ENCODE assay signal across 22 cellular contexts in genomic region chr15:29480278-29480677, GRCh38.
"Had no signal": no experiment of that assay in that cellular context is flagged by ENCODE, and none has a peak within 500 bp of the region (broad histone marks: within the 10 kb centered on the region; RNA-seq: fewer than 3 reads in every experiment).

No MANE protein-coding gene starts in this region.

- H3K27me3 Mint-ChIP-seq: dendritic cell treated with granulocyte-macrophage colony-stimulating factor and Interleukin-4, amounts not matched to agents 40 ng/mL and 50 ng/mL, for 4 days had no signal

- ATAC-seq: effector memory CD8-positive, alpha-beta T cell; gastroesophageal sphincter; left cardiac atrium; left ventricle myocardium superior; right lobe of liver; stimulated activated effector memory CD8-positive, alpha-beta T cell treated with anti-CD3 and anti-CD28 coated beads, Interleukin-12 subunit alpha, Interleukin-12 subunit beta, amount 100 ng/mL, for 72 hours; stimulated activated naive CD8-positive, alpha-beta T cell treated with anti-CD3 and anti-CD28 coated beads, Interleukin-15, Interleukin-2, amounts not matched to agents 100 U/mL and 50 U/mL, for 24 hours had no signal

- H3K36me3 Mint-ChIP-seq: naive B cell; stimulated activated effector memory CD8-positive, alpha-beta T cell treated with anti-CD3 and anti-CD28 coated beads, Interleukin-12 subunit alpha, Interleukin-12 subunit beta, amount 100 ng/mL, for 72 hours had no signal

- H3K9me3 ChIP-seq: esophagus squamous epithelium, gastroesophageal sphincter, prostate gland, right lobe of liver, suprapubic skin, tibial artery, upper lobe of left lung, uterus had no signal

- H3K27ac ChIP-seq: epithelial cell of prostate, esophagus squamous epithelium, gastroesophageal sphincter, prostate gland, right lobe of liver, suprapubic skin, tibial artery, upper lobe of left lung, uterus had no signal

- H3K27me3 ChIP-seq: right lobe of liver, suprapubic skin, tibial artery, upper lobe of left lung, uterus had no signal

- H3K4me3 ChIP-seq: esophagus squamous epithelium, gastroesophageal sphincter, prostate gland, right lobe of liver, suprapubic skin, tibial artery, upper lobe of left lung, uterus had no signal

- H3K27ac Mint-ChIP-seq: dendritic cell treated with granulocyte-macrophage colony-stimulating factor and Interleukin-4, amounts not matched to agents 40 ng/mL and 50 ng/mL, for 4 days; effector memory CD8-positive, alpha-beta T cell; nephron; stimulated activated effector memory CD8-positive, alpha-beta T cell treated with anti-CD3 and anti-CD28 coated beads, Interleukin-12 subunit alpha, Interleukin-12 subunit beta, amount 100 ng/mL, for 72 hours had no signal

- H3K4me1 ChIP-seq: esophagus squamous epithelium, gastroesophageal sphincter, prostate gland, right lobe of liver, suprapubic skin, tibial artery, upper lobe of left lung, uterus had no signal

- H3K36me3 ChIP-seq: esophagus squamous epithelium, gastroesophageal sphincter, prostate gland, right lobe of liver, suprapubic skin, tibial artery, upper lobe of left lung, uterus had no signal

- DNase-seq: effector memory CD8-positive, alpha-beta T cell; esophagus squamous epithelium; foreskin fibroblast; glutamatergic neuron; left cardiac atrium; left ventricle myocardium superior; naive B cell; retina; right lobe of liver; stimulated activated CD4-positive, alpha-beta T cell treated with anti-CD3 and anti-CD28 coated beads, Interleukin-4, amount 100 ng/mL, for 1 hour; stimulated activated CD8-positive, alpha-beta memory T cell treated with anti-CD3 and anti-CD28 coated beads, Interleukin-4, amount 100 ng/mL, for 48 hours; stimulated activated naive CD8-positive, alpha-beta T cell treated with anti-CD3 and anti-CD28 coated beads, Interleukin-15, Interleukin-2, amounts not matched to agents 100 U/mL and 50 U/mL, for 24 hours; tibial artery; upper lobe of left lung; uterus had no signal

- H3K4me3 Mint-ChIP-seq: dendritic cell treated with granulocyte-macrophage colony-stimulating factor and Interleukin-4, amounts not matched to agents 40 ng/mL and 50 ng/mL, for 4 days; effector memory CD8-positive, alpha-beta T cell; nephron; stimulated activated effector memory CD8-positive, alpha-beta T cell treated with anti-CD3 and anti-CD28 coated beads, Interleukin-12 subunit alpha, Interleukin-12 subunit beta, amount 100 ng/mL, for 72 hours had no signal

- H3K9me3 Mint-ChIP-seq: dendritic cell treated with granulocyte-macrophage colony-stimulating factor and Interleukin-4, amounts not matched to agents 40 ng/mL and 50 ng/mL, for 4 days; effector memory CD8-positive, alpha-beta T cell; nephron; stimulated activated effector memory CD8-positive, alpha-beta T cell treated with anti-CD3 and anti-CD28 coated beads, Interleukin-12 subunit alpha, Interleukin-12 subunit beta, amount 100 ng/mL, for 72 hours had no signal

- H3K4me1 Mint-ChIP-seq: naive B cell; nephron; stimulated activated effector memory CD8-positive, alpha-beta T cell treated with anti-CD3 and anti-CD28 coated beads, Interleukin-12 subunit alpha, Interleukin-12 subunit beta, amount 100 ng/mL, for 72 hours had no signal
